ENCODE assay signal across 15 cellular contexts in genomic region chr4:35939746-35940145, GRCh38.
"Had no signal": no experiment of that assay in that cellular context is flagged by ENCODE, and none has a peak within 500 bp of the region (broad histone marks: within the 10 kb centered on the region; RNA-seq: fewer than 3 reads in every experiment).

No MANE protein-coding gene starts in this region.

- DNase-seq: activated CD4-positive, alpha-beta T cell treated with anti-CD3 and anti-CD28 coated beads, Interleukin-2, amount 50 U/mL, for 4 hours; activated CD4-positive, CD25-positive, alpha-beta regulatory T cell treated with anti-CD3 and anti-CD28 coated beads, Interleukin-2, amount 50 U/mL, for 72 hours; activated naive CD4-positive, alpha-beta T cell treated with anti-CD3 and anti-CD28 coated beads, Interleukin-2, amount 50 U/mL, for 16 hours; activated T-cell treated with anti-CD3 and anti-CD28 coated beads, Interleukin-2, amount 50 U/mL, for 1 hour; cerebellar nuclear complex; erythroblast; hippocampal formation; lower lobe of right lung; mucosa of descending colon; naive thymus-derived CD8-positive, alpha-beta T cell; small intestine had no signal

- ATAC-seq: lower lobe of right lung; mucosa of descending colon; naive thymus-derived CD8-positive, alpha-beta T cell; right cardiac atrium had no signal

- H3K9me3 ChIP-seq: lower lobe of right lung, mucosa of descending colon, neutrophil, tibial nerve, vagina had no signal

- H3K27me3 ChIP-seq: neutrophil, tibial nerve, vagina had no signal

- H3K4me3 ChIP-seq: lower lobe of right lung, mucosa of descending colon, tibial nerve, vagina had no signal

- H3K4me1 ChIP-seq: lower lobe of right lung, tibial nerve, vagina had no signal

- H3K36me3 ChIP-seq: lower lobe of right lung, neutrophil, tibial nerve, vagina had no signal

- FAIRE-seq: small intestine had no signal

- H3K27ac ChIP-seq: lower lobe of right lung, neutrophil, tibial nerve, vagina had no signal
